ENCODE assay signal across 8 cellular contexts in the genomic region with DNA sequence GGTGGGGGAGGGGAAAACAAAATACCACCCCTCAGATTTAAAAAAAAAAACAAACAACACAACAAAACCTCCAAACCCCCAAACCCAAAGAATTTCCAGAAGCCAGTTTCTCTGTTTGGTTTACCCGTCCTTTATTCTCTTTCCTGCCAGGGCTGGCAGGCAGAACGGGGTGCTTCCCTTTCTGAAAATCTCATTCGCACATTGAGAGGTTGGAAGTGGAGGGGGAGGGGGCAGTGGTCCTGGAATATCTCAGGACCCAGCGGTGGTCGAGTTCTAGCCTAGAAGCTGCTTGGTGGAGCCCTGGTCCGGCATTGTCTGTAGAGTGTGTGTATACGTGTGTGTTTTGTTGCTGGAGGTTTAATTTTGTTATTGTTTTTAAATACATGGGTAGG. TPM values are rescaled to one million over a fixed set of nuclear protein-coding genes. Genes with fewer than 3 reads are reported as not detected.
A peak's percentile ranks its signal among the peaks of the same experiment; 100 is the strongest.
DNase-seq lines count a peak whose midpoint lies in the region; ATAC-seq lines count a peak whose summit lies in the region.

No MANE protein-coding gene starts in this region.

- peak overlapping the region; percentile 71 to 73 for H3K9ac ChIP-seq in stomach smooth muscle (ENCODE audit: low read length in 2 of 2)

- H3K4me3 ChIP-seq in iPS-18c (ENCODE audit: insufficient read depth, low read depth, low read length) = peak overlapping the region; percentile 72
- peak overlapping the region; percentile 72 to 81 for H3K4me3 ChIP-seq in stomach smooth muscle (ENCODE audit: low read length in 2 of 2)

- no peaks in the 10 kb centered on the region for H3K36me3 ChIP-seq in stomach smooth muscle (ENCODE audit: control insufficient read depth in 2 of 2, insufficient read depth in 2 of 2, low read length in 2 of 2)

- ATAC-seq in stimulated activated naive CD8-positive, alpha-beta T cell treated with anti-CD3 and anti-CD28 coated beads, Interleukin-15, Interleukin-2, amounts not matched to agents 100 U/mL and 50 U/mL, for 24 hours = no peak
- ATAC-seq in activated CD8-positive, alpha-beta T cell treated with anti-CD3 and anti-CD28 coated beads, Interleukin-2, amount 10 ng/mL, durations not matched to agents 7 days and 5 days = no peak
- no peak for ATAC-seq in GM21515 (IDR thresholded peaks at IDR 0.05; ENCODE audit: unreplicated experiment)
- ATAC-seq in GM18873 (IDR thresholded peaks at IDR 0.05; ENCODE audit: low FRiP score, unreplicated experiment) = no peak

- peaks cover 31% of the 10 kb centered on the region for H3K4me1 ChIP-seq in stomach smooth muscle (ENCODE audit: control insufficient read depth, insufficient read depth, low read length)

- H3K9me3 Mint-ChIP-seq in stimulated activated naive CD8-positive, alpha-beta T cell treated with anti-CD3 and anti-CD28 coated beads, Interleukin-15, Interleukin-2, amounts not matched to agents 100 ng/mL and 50 ng/mL, for 24 hours = peaks cover 8% of the 10 kb centered on the region
- H3K9me3 Mint-ChIP-seq in activated CD8-positive, alpha-beta T cell treated with anti-CD3 and anti-CD28 coated beads, Interleukin-2, amount 10 ng/mL, durations not matched to agents 7 days and 5 days (ENCODE audit: insufficient read depth) = no peaks in the 10 kb centered on the region

- H3K4me1 Mint-ChIP-seq in stimulated activated naive CD8-positive, alpha-beta T cell treated with anti-CD3 and anti-CD28 coated beads, Interleukin-15, Interleukin-2, amounts not matched to agents 100 ng/mL and 50 ng/mL, for 24 hours (ENCODE audit: low read depth) = peaks cover 61% of the 10 kb centered on the region
- H3K4me1 Mint-ChIP-seq in activated CD8-positive, alpha-beta T cell treated with anti-CD3 and anti-CD28 coated beads, Interleukin-2, amount 10 ng/mL, durations not matched to agents 7 days and 5 days (ENCODE audit: low read depth) = peaks cover 60% of the 10 kb centered on the region

- no peaks in the 10 kb centered on the region for H3K27me3 ChIP-seq in stomach smooth muscle (ENCODE audit: control insufficient read depth in 1 of 2, insufficient read depth in 2 of 2, low read length in 2 of 2)

- peak overlapping the region; percentile 86 for H3K27ac Mint-ChIP-seq in stimulated activated naive CD8-positive, alpha-beta T cell treated with anti-CD3 and anti-CD28 coated beads, Interleukin-15, Interleukin-2, amounts not matched to agents 100 ng/mL and 50 ng/mL, for 24 hours
- H3K27ac Mint-ChIP-seq in activated CD8-positive, alpha-beta T cell treated with anti-CD3 and anti-CD28 coated beads, Interleukin-2, amount 10 ng/mL, durations not matched to agents 7 days and 5 days = peak overlapping the region; percentile 90

- no peaks in the 10 kb centered on the region for H3K9me3 ChIP-seq in iPS-18c (ENCODE audit: control insufficient read depth, insufficient read depth, low read length)
- no peaks in the 10 kb centered on the region for H3K9me3 ChIP-seq in stomach smooth muscle (ENCODE audit: control insufficient read depth in 2 of 2, low read length in 2 of 2)

- no peak for DNase-seq in stimulated activated naive CD8-positive, alpha-beta T cell treated with anti-CD3 and anti-CD28 coated beads, Interleukin-15, Interleukin-2, amounts not matched to agents 100 U/mL and 50 U/mL, for 24 hours
- no peak for DNase-seq in activated CD8-positive, alpha-beta T cell treated with anti-CD3 and anti-CD28 coated beads, Interleukin-2, amount 10 ng/mL, durations not matched to agents 7 days and 5 days
- no peak for DNase-seq in stimulated activated CD4-positive, alpha-beta T cell treated with anti-CD3 and anti-CD28 coated beads, Interleukin-4, amount 100 ng/mL, for 24 hours

- H3K36me3 Mint-ChIP-seq in stimulated activated naive CD8-positive, alpha-beta T cell treated with anti-CD3 and anti-CD28 coated beads, Interleukin-15, Interleukin-2, amounts not matched to agents 100 ng/mL and 50 ng/mL, for 24 hours (ENCODE audit: low read depth) = peaks cover 10% of the 10 kb centered on the region
- peaks cover 38% of the 10 kb centered on the region for H3K36me3 Mint-ChIP-seq in activated CD8-positive, alpha-beta T cell treated with anti-CD3 and anti-CD28 coated beads, Interleukin-2, amount 10 ng/mL, durations not matched to agents 7 days and 5 days (ENCODE audit: low read depth)

- CTCF ChIA-PET in activated CD8-positive, alpha-beta T cell treated with anti-CD3 and anti-CD28 coated beads, Interleukin-2, amount 10 ng/mL, durations not matched to agents 7 days and 5 days (lab: Charles Lee) = interaction anchor here (1.1 to 1.3 kb wide), 4 partner anchors 11 to 170 kb away, joined by 3 to 5 read pairs (median 4); no protein-coding TSS in a partner anchor

- peak overlapping the region; percentile 88 for H3K4me3 Mint-ChIP-seq in stimulated activated naive CD8-positive, alpha-beta T cell treated with anti-CD3 and anti-CD28 coated beads, Interleukin-15, Interleukin-2, amounts not matched to agents 100 ng/mL and 50 ng/mL, for 24 hours
- peak overlapping the region; percentile 93 for H3K4me3 Mint-ChIP-seq in activated CD8-positive, alpha-beta T cell treated with anti-CD3 and anti-CD28 coated beads, Interleukin-2, amount 10 ng/mL, durations not matched to agents 7 days and 5 days

- peak overlapping the region; percentile 67 for H3K27ac ChIP-seq in stomach smooth muscle (ENCODE audit: low read length)

- POLR2A ChIA-PET in activated CD8-positive, alpha-beta T cell treated with anti-CD3 and anti-CD28 coated beads, Interleukin-2, amount 10 ng/mL, durations not matched to agents 7 days and 5 days (lab: Charles Lee) = interaction anchor here (0.6 to 2.0 kb wide), 6 partner anchors 19 to 170 kb away, joined by 3 to 14 read pairs (median 3); no protein-coding TSS in a partner anchor

- H3K27me3 Mint-ChIP-seq in stimulated activated naive CD8-positive, alpha-beta T cell treated with anti-CD3 and anti-CD28 coated beads, Interleukin-15, Interleukin-2, amounts not matched to agents 100 ng/mL and 50 ng/mL, for 24 hours = no peaks in the 10 kb centered on the region
- peaks cover 17% of the 10 kb centered on the region for H3K27me3 Mint-ChIP-seq in activated CD8-positive, alpha-beta T cell treated with anti-CD3 and anti-CD28 coated beads, Interleukin-2, amount 10 ng/mL, durations not matched to agents 7 days and 5 days (ENCODE audit: low read depth)

RNA-seq across cellular contexts. Expression of gene CMIP, which starts 1.3 kb away (rescaled TPM):
- 10 to 100 TPM; 62.5 to 70.4 TPM for total RNA-seq in activated CD8-positive, alpha-beta T cell treated with anti-CD3 and anti-CD28 coated beads, Interleukin-2, amount 10 ng/mL, durations not matched to agents 7 days and 5 days
